In genomic region chr21:28554660-28555475, GRCh38 we compare ENCODE assay signal across 18 cellular contexts.
DNase-seq lines count a peak whose midpoint lies in the region; ATAC-seq, FAIRE-seq and TF ChIP-seq lines count a peak whose summit lies in the region.
"Had no signal": no experiment of that assay in that cellular context is flagged by ENCODE, and none has a peak within 500 bp of the region (broad histone marks: within the 10 kb centered on the region; RNA-seq: fewer than 3 reads in every experiment).

No MANE protein-coding gene starts in this region.

- H3K36me3 ChIP-seq in astrocyte (ENCODE audit: insufficient read depth, low read length), result no peaks in the 10 kb centered on the region
- H3K36me3 ChIP-seq in HepG2 (replicated peaks in 1 of 2; ENCODE audit: control insufficient read depth in 1 of 2, insufficient read depth in 2 of 2, low read length in 2 of 2), result no peaks in the 10 kb centered on the region
- no peaks in the 10 kb centered on the region for H3K36me3 ChIP-seq in BE2C
- H3K36me3 ChIP-seq: ascending aorta had no signal

- peak; percentile 96 for ATAC-seq in HepG2
- ATAC-seq in omental fat pad (ENCODE audit: low FRiP score), result no peak
- ATAC-seq: esophagus mucosa, left lobe of liver, SK-N-SH treated with all-trans-retinoic acid at 6 μM for 48 hours had no signal

- H3K27me3 Mint-ChIP-seq in astrocyte (ENCODE audit: low read depth, unreplicated experiment), result no peaks in the 10 kb centered on the region
- H3K27me3 Mint-ChIP-seq: stimulated activated naive CD8-positive, alpha-beta T cell treated with anti-CD3 and anti-CD28 coated beads, Interleukin-15, Interleukin-2, amounts not matched to agents 100 ng/mL and 50 ng/mL, for 24 hours had no signal

- no peak overlapping the region for H3K9ac ChIP-seq in astrocyte (ENCODE audit: low read length)
- H3K9ac ChIP-seq in HepG2 (ENCODE audit: insufficient read depth, low read depth, low read length), result no peak overlapping the region

- CTCF ChIA-PET in HepG2 (lab: Yijun Ruan, JAX; ENCODE audit: low intra/inter-chr PET ratio, low total read pairs), result no interaction called here

- no peak for TF ChIP-seq POLR2A in HepG2 (IDR thresholded peaks at IDR 0.05; ENCODE audit: insufficient read depth in 1 of 2, low read depth in 2 of 2, low read length in 2 of 2)

- peak; percentile 5 for DNase-seq in COR-L47 (lab: John Stamatoyannopoulos, UW)
- peak; percentile 44 for DNase-seq in HT1080 (ENCODE audit: low read depth)
- peak; percentile 79 for DNase-seq in astrocyte (ENCODE audit: low read depth)
- no peak for DNase-seq in HepG2 (ENCODE audit: low spot score)
- no peak for DNase-seq in omental fat pad (ENCODE audit: low spot score)
- no peak for DNase-seq in AML-193 (lab: John Stamatoyannopoulos, UW)
- no peak for DNase-seq in BE2C
- no peak for DNase-seq in retina
- DNase-seq: activated gamma-delta T cell, NCI-H187 treated with DMSO at 0.1 percent for 48 hours, NCI-H510A treated with DMSO at 0.1 percent for 48 hours, OCI-M1, posterior cingulate gyrus had no signal

- peak overlapping the region; percentile 50 for H3K27ac Mint-ChIP-seq in astrocyte (ENCODE audit: unreplicated experiment)
- H3K27ac Mint-ChIP-seq: stimulated activated naive CD8-positive, alpha-beta T cell treated with anti-CD3 and anti-CD28 coated beads, Interleukin-15, Interleukin-2, amounts not matched to agents 100 ng/mL and 50 ng/mL, for 24 hours had no signal

- TF ChIP-seq CTCF in astrocyte (IDR thresholded peaks at IDR 0.05; ENCODE audit: insufficient read depth, low read depth, low read length) (no peak), HepG2 (CRISPR knock-in tag; IDR thresholded peaks at IDR 0.05) (no peak), omental fat pad (IDR thresholded peaks at IDR 0.05) (no peak), BE2C (IDR thresholded peaks at IDR 0.05; ENCODE audit: low read depth, low read length) (no peak)

- H3K27me3 ChIP-seq in astrocyte (ENCODE audit: insufficient read depth, low read length), result no peaks in the 10 kb centered on the region
- H3K27me3 ChIP-seq in HepG2 (ENCODE audit: control insufficient read depth in 1 of 2, insufficient read depth in 2 of 2, low read length in 2 of 2), result no peaks in the 10 kb centered on the region
- no peaks in the 10 kb centered on the region for H3K27me3 ChIP-seq in BE2C
- H3K27me3 ChIP-seq: ascending aorta had no signal

- peaks cover 7% of the 10 kb centered on the region for H3K4me1 ChIP-seq in astrocyte (ENCODE audit: insufficient read depth, low read length)
- H3K4me1 ChIP-seq in HepG2 (ENCODE audit: insufficient read depth, low read length), result peaks cover 18% of the 10 kb centered on the region
- no peaks in the 10 kb centered on the region for H3K4me1 ChIP-seq in BE2C
- H3K4me1 ChIP-seq: ascending aorta had no signal

- TF ChIP-seq EP300 in HepG2 (IDR thresholded peaks at IDR 0.05; ENCODE audit: low read depth in 2 of 2, low read length in 2 of 2) (no peak), HepG2 (CRISPR knock-in tag; IDR thresholded peaks at IDR 0.05; ENCODE audit: borderline replicate concordance) (no peak)

- BruUV-seq in HepG2 (replicated peaks; lab: Mats Ljungman, UMichigan), result no TSS peak

- peaks cover 9% of the 10 kb centered on the region for H3K4me1 Mint-ChIP-seq in astrocyte (ENCODE audit: low read depth, unreplicated experiment)

- intact Hi-C loops in HepG2 (cut with micrococcal nuclease; ENCODE audit: unreplicated experiment), result no loop called here

- in situ Hi-C loops in HepG2 (cut with HindIII; ENCODE audit: extremely low pct_ligation_motif_present, low pct_unique_long_range_greater_than_20kb), result no loop called here

- H3K4me3 ChIP-seq in astrocyte (ENCODE audit: insufficient read depth, low read depth, low read length) (no peak overlapping the region), HepG2 (replicated peaks in 1 of 3; ENCODE audit: insufficient read depth in 1 of 3, low read depth in 2 of 3, low read length in 3 of 3) (peak overlapping the region in 2 of 3 experiments; percentile 19 to 57; a peak in 3 of 6 replicates), BE2C (ENCODE audit: low read depth, low read length) (no peak overlapping the region)
- H3K4me3 ChIP-seq: ascending aorta had no signal

- H3K4me2 ChIP-seq in astrocyte (ENCODE audit: low read length), result peak overlapping the region; percentile 34
- peak overlapping the region; percentile 66 for H3K4me2 ChIP-seq in HepG2 (ENCODE audit: low read depth, low read length)

- POLR2A ChIA-PET in HepG2 (lab: Yijun Ruan, JAX), result no interaction called here

- 0% methylated on average over 4 of the region's 10 CpGs for WGBS in HepG2 (ENCODE audit: low lambda C conversion rate)

- H3K79me2 ChIP-seq in astrocyte (ENCODE audit: insufficient read depth, low read length), result no peaks in the 10 kb centered on the region
- H3K79me2 ChIP-seq in HepG2 (ENCODE audit: insufficient read depth, low read length), result no peaks in the 10 kb centered on the region

- no peaks in the 10 kb centered on the region for H3K9me3 ChIP-seq in astrocyte (ENCODE audit: insufficient read depth, low read depth, low read length)
- H3K9me3 ChIP-seq in HepG2 (ENCODE audit: low read length), result no peaks in the 10 kb centered on the region; the same call in 1 of the 2 replicates
- H3K9me3 ChIP-seq in BE2C, result no peaks in the 10 kb centered on the region

- peaks cover 6% of the 10 kb centered on the region for H3K9me3 Mint-ChIP-seq in astrocyte (ENCODE audit: unreplicated experiment)

- no peaks in the 10 kb centered on the region for H3K36me3 Mint-ChIP-seq in astrocyte (ENCODE audit: low read depth, unreplicated experiment)

- no peak overlapping the region for H3K27ac ChIP-seq in astrocyte (ENCODE audit: low read depth, low read length)
- no peak overlapping the region for H3K27ac ChIP-seq in HepG2 (ENCODE audit: extremely low read length, insufficient read depth, low read length)
- H3K27ac ChIP-seq: ascending aorta had no signal

- no peak for FAIRE-seq in astrocyte (lab: Jason Lieb, UNC)
- FAIRE-seq in HepG2 (lab: Jason Lieb, UNC), result no peak

- H2AFZ ChIP-seq in astrocyte (ENCODE audit: low read depth, low read length) (peak overlapping the region; percentile 32), HepG2 (ENCODE audit: low read length) (no peak overlapping the region)

- peak overlapping the region; percentile 3 for H3K4me3 Mint-ChIP-seq in astrocyte (ENCODE audit: unreplicated experiment)
- H3K4me3 Mint-ChIP-seq: stimulated activated naive CD8-positive, alpha-beta T cell treated with anti-CD3 and anti-CD28 coated beads, Interleukin-15, Interleukin-2, amounts not matched to agents 100 ng/mL and 50 ng/mL, for 24 hours had no signal

- TF ChIP-seq RAD21 in HepG2 (CRISPR knock-in tag; IDR thresholded peaks at IDR 0.05), result no peak

- H4K20me1 ChIP-seq in astrocyte (ENCODE audit: insufficient read depth, low read length) (no peaks in the 10 kb centered on the region), HepG2 (ENCODE audit: insufficient read depth, low read length) (no peaks in the 10 kb centered on the region)

TF ChIP-seq in HepG2, 621 proteins besides CTCF, POLR2A, EP300 and RAD21 (continues in another document):
- TF ChIP-seq ZNF800 (CRISPR knock-in tag; IDR thresholded peaks at IDR 0.05) (no peak), ZNF281 (CRISPR knock-in tag; IDR thresholded peaks at IDR 0.05; ENCODE audit: borderline replicate concordance) (peak; percentile 74; the same call in 1 of the 2 replicates), ZNF558 (CRISPR knock-in tag; IDR thresholded peaks at IDR 0.05; ENCODE audit: borderline replicate concordance) (no peak), RXRA (CRISPR knock-in tag; IDR thresholded peaks at IDR 0.05) (no peak), ZNF292 (CRISPR knock-in tag; IDR thresholded peaks at IDR 0.05; ENCODE audit: borderline replicate concordance, low read depth) (peak; percentile 48; the same call in 1 of the 2 replicates), HDAC1 (CRISPR knock-in tag; IDR thresholded peaks at IDR 0.05) (0 out of 2 replicates have a peak, but pooled peaks have one; percentile 18), CC2D1A (CRISPR knock-in tag; IDR thresholded peaks at IDR 0.05) (no peak), ZNF17 (CRISPR knock-in tag; IDR thresholded peaks at IDR 0.05) (peak; percentile 97; the same call in 1 of the 2 replicates), MYC (CRISPR knock-in tag; IDR thresholded peaks at IDR 0.05; ENCODE audit: borderline replicate concordance) (no peak)

Comparison
In these comparisons a context has a peak if more than half of its experiments do, and no peak if none do; other contexts are left out.
1. DNase-seq: peak in COR-L47 (single experiment), HT1080 (single experiment) and astrocyte (single experiment); none in HepG2 (single experiment), omental fat pad (single experiment), AML-193 (0 of 2), BE2C (single experiment) and retina (single experiment).
2. H3K4me3 ChIP-seq: peak in HepG2 (2 of 3); none in astrocyte (single experiment) and BE2C (single experiment).